ENCODE assay signal across 15 cellular contexts in the genomic region with DNA sequence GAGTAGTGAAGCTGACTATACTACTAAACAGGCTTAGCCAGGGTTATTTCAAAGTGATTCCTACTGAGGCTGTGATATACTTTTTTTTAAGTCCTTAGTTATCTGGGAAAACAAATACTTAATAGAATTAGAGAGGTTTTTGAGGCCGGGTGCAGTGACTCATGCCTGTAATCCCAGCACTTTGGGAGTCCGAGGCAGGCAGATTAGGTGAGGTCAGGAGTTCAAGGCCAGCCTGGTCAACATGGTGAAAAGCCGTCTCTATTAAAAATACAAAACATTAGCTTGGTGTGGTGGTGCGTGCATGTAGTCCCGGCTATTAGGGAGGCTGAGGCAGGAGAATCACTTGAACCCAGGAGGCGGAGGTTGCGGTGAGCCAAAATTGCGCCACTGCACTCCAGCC. TPM values are rescaled to one million over a fixed set of nuclear protein-coding genes. Genes with fewer than 3 reads are reported as not detected.
"Had no signal": no experiment of that assay in that cellular context is flagged by ENCODE, and none has a peak within 500 bp of the region (broad histone marks: within the 10 kb centered on the region; RNA-seq: fewer than 3 reads in every experiment).

No MANE protein-coding gene starts in this region.

- H3K4me1 ChIP-seq: colonic mucosa, esophagus squamous epithelium, foreskin keratinocyte, prostate gland, tibial artery, uterus had no signal

- H3K27me3 ChIP-seq: colonic mucosa, esophagus squamous epithelium, hepatocyte, ovary, tibial artery, upper lobe of left lung, uterus had no signal

- H3K36me3 Mint-ChIP-seq: naive thymus-derived CD4-positive, alpha-beta T cell had no signal

- H3K4me3 ChIP-seq: colonic mucosa, esophagus squamous epithelium, hepatocyte, ovary, prostate gland, tibial artery, upper lobe of left lung, uterus had no signal

- H3K9me3 ChIP-seq: colonic mucosa, esophagus squamous epithelium, ovary, prostate gland, tibial artery, upper lobe of left lung, uterus had no signal

- H3K4me3 Mint-ChIP-seq: naive thymus-derived CD4-positive, alpha-beta T cell had no signal

- DNase-seq: colonic mucosa; dermis blood vessel endothelial cell; esophagus squamous epithelium; foreskin keratinocyte; naive thymus-derived CD4-positive, alpha-beta T cell; nucleus accumbens; ovary; stimulated activated CD4-positive, alpha-beta T cell treated with anti-CD3 and anti-CD28 coated beads, Interleukin-2, amount 100 ng/mL, for 24 hours; stimulated activated naive CD4-positive, alpha-beta T cell treated with Interleukin-2 at 50 U/mL for 16 hours; tibial artery; upper lobe of left lung; uterus had no signal

- H3K27ac ChIP-seq: colonic mucosa, esophagus squamous epithelium, foreskin keratinocyte, hepatocyte, ovary, prostate gland, tibial artery, upper lobe of left lung, uterus had no signal

- H3K36me3 ChIP-seq: colonic mucosa, esophagus squamous epithelium, ovary, prostate gland, tibial artery, upper lobe of left lung, uterus had no signal

- H3K27ac Mint-ChIP-seq: naive thymus-derived CD4-positive, alpha-beta T cell had no signal

- ATAC-seq: foreskin keratinocyte; naive thymus-derived CD4-positive, alpha-beta T cell; sciatic nerve had no signal

RNA-seq across cellular contexts. Expression of gene PRTG, which starts 34.2 kb away (rescaled TPM):
- total RNA-seq: foreskin keratinocyte; naive thymus-derived CD4-positive, alpha-beta T cell had no signal
